ENCODE assay signal across 15 cellular contexts in the genomic region with DNA sequence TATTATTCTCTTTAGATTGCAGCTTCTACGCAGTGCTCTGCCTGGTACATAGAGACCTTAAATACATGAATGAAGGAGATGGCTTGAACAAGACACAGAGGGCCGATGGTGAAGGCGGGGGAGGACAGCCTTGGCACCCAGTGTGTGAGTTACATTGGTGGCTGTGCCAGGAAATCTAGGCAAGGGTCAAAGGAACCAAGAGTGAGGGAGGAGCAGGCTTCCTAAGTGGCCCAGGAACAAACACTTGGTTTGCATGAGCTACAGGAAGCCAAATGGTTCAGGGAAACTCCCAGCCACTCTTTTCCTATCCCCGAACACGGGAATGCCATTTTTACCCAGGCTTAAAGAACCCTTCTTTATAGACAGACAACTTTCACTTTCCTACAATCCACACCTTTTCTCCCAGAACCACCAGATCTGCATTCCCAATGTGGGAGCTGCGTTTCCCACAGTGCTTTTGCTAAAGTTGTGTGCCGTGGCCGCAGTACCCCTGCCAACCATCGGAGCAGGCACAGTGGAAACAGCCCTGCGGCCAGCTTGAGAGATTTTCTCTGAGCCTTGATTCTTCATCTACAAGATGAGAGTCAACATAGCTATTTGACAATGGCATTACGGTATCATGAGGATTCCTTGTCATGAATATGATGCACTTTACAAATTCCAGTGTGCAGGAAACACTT. TPM values are rescaled to one million over a fixed set of nuclear protein-coding genes. Genes with fewer than 3 reads are reported as not detected.
A peak's percentile ranks its signal among the peaks of the same experiment; 100 is the strongest.
DNase-seq lines count a peak whose midpoint lies in the region; ATAC-seq, FAIRE-seq and TF ChIP-seq lines count a peak whose summit lies in the region.
"Had no signal": no experiment of that assay in that cellular context is flagged by ENCODE, and none has a peak within 500 bp of the region (broad histone marks: within the 10 kb centered on the region; RNA-seq: fewer than 3 reads in every experiment).

No MANE protein-coding gene starts in this region.

- H3K4me3 ChIP-seq in GM12864 (ENCODE audit: low read depth, low read length) (no peak overlapping the region), Loucy (ENCODE audit: low read length, poor library complexity, severe bottlenecking) (no peak overlapping the region), epithelial cell of proximal tubule (ENCODE audit: low read depth, low read length) (no peak overlapping the region)
- H3K4me3 ChIP-seq: adrenal gland had no signal

- peaks cover 8% of the 10 kb centered on the region for H3K27me3 Mint-ChIP-seq in progenitor cell of endocrine pancreas

- no peaks in the 10 kb centered on the region for H3F3A ChIP-seq in Loucy (ENCODE audit: low read depth)

- H3K9ac ChIP-seq in Loucy (ENCODE audit: low read depth, low read length, poor library complexity, severe bottlenecking): no peak overlapping the region

- no peaks in the 10 kb centered on the region for H3K4me1 Mint-ChIP-seq in progenitor cell of endocrine pancreas (ENCODE audit: low read depth)
- H3K4me1 Mint-ChIP-seq: stimulated activated memory B cell treated with anti-CD40 and anti-IgM and Interleukin-4, amounts not matched to agents 10 μg/mL and 1 μg/mL and 100 μg/mL, for 72 hours had no signal

- no peaks in the 10 kb centered on the region for H3K27me3 ChIP-seq in Loucy (ENCODE audit: insufficient read depth, low read length, poor library complexity, severe bottlenecking)
- H3K27me3 ChIP-seq: adrenal gland had no signal

- H3K36me3 ChIP-seq in Loucy (ENCODE audit: insufficient read depth, low read length): no peaks in the 10 kb centered on the region
- H3K36me3 ChIP-seq: adrenal gland had no signal

- no peak overlapping the region for H3K4me2 ChIP-seq in Loucy (ENCODE audit: low read depth, low read length, poor library complexity, severe bottlenecking)

- no peak for DNase-seq in GM12864 (ENCODE audit: low read depth)
- no peak for DNase-seq in epithelial cell of proximal tubule (ENCODE audit: low read depth)
- no peak for DNase-seq in progenitor cell of endocrine pancreas (ENCODE audit: low spot score, unreplicated experiment)
- DNase-seq in SK-N-DZ (ENCODE audit: low spot score): no peak
- no peak for DNase-seq in H54 (ENCODE audit: insufficient read length, low spot score)
- no peak for DNase-seq in amygdala (lab: John Stamatoyannopoulos, UW)
- DNase-seq: DMS79 treated with DMSO at 0.1 percent for 48 hours, NCI-H2029 treated with DMSO at 0.1 percent for 48 hours, OCI-M1 had no signal

- H3K9me3 ChIP-seq in Loucy (ENCODE audit: insufficient read depth, low read depth, low read length): no peaks in the 10 kb centered on the region
- H3K9me3 ChIP-seq: adrenal gland had no signal

- no peaks in the 10 kb centered on the region for H3K9me3 Mint-ChIP-seq in progenitor cell of endocrine pancreas (ENCODE audit: low read depth)
- H3K9me3 Mint-ChIP-seq: stimulated activated memory B cell treated with anti-CD40 and anti-IgM and Interleukin-4, amounts not matched to agents 10 μg/mL and 1 μg/mL and 100 μg/mL, for 72 hours had no signal

- H4K20me1 ChIP-seq in Loucy (ENCODE audit: insufficient read depth, low read length, poor library complexity, severe bottlenecking): no peaks in the 10 kb centered on the region

- H3K79me2 ChIP-seq in Loucy (ENCODE audit: insufficient read depth, low read length): no peaks in the 10 kb centered on the region

- H3K4me1 ChIP-seq in Loucy (ENCODE audit: insufficient read depth, low read length, poor library complexity, severe bottlenecking): no peaks in the 10 kb centered on the region
- H3K4me1 ChIP-seq: adrenal gland had no signal

- H3K9me2 ChIP-seq in Loucy (replicated peaks; ENCODE audit: low read depth, low read length): no peaks in the 10 kb centered on the region

- peak; percentile 28 for TF ChIP-seq CTCF in GM12864 (IDR thresholded peaks at IDR 0.05; ENCODE audit: low read depth, low read length, missing control alignments)
- 0 out of 2 replicates have a peak, but pooled peaks have one; percentile 25 for TF ChIP-seq CTCF in Loucy (conservative IDR thresholded peaks at IDR 0.05; ENCODE audit: low read length)
- peak; percentile 39 for TF ChIP-seq CTCF in epithelial cell of proximal tubule (conservative IDR thresholded peaks at IDR 0.05; ENCODE audit: low read depth, low read length)
- peak; percentile 40 for TF ChIP-seq CTCF in progenitor cell of endocrine pancreas (IDR thresholded peaks at IDR 0.05; ENCODE audit: unreplicated experiment)

- no peak for ATAC-seq in HG02840 (IDR thresholded peaks at IDR 0.05; ENCODE audit: low FRiP score, unreplicated experiment)
- ATAC-seq: stimulated activated memory B cell treated with anti-CD40 and anti-IgM and Interleukin-4, amounts not matched to agents 10 μg/mL and 1 μg/mL and 100 μg/mL, for 72 hours had no signal

- H3K27ac Mint-ChIP-seq in progenitor cell of endocrine pancreas: no peak overlapping the region
- H3K27ac Mint-ChIP-seq: stimulated activated memory B cell treated with anti-CD40 and anti-IgM and Interleukin-4, amounts not matched to agents 10 μg/mL and 1 μg/mL and 100 μg/mL, for 72 hours had no signal

- H3K36me3 Mint-ChIP-seq in progenitor cell of endocrine pancreas (ENCODE audit: insufficient read depth): no peaks in the 10 kb centered on the region
- H3K36me3 Mint-ChIP-seq: stimulated activated memory B cell treated with anti-CD40 and anti-IgM and Interleukin-4, amounts not matched to agents 10 μg/mL and 1 μg/mL and 100 μg/mL, for 72 hours had no signal

- no peak overlapping the region for H2AFZ ChIP-seq in Loucy (ENCODE audit: low read length)

- no peak for TF ChIP-seq POLR2A in H54 (IDR thresholded peaks at IDR 0.05; ENCODE audit: low read depth, low read length)

- H3K4me3 Mint-ChIP-seq in progenitor cell of endocrine pancreas (ENCODE audit: low read depth): no peak overlapping the region
- H3K4me3 Mint-ChIP-seq: stimulated activated memory B cell treated with anti-CD40 and anti-IgM and Interleukin-4, amounts not matched to agents 10 μg/mL and 1 μg/mL and 100 μg/mL, for 72 hours had no signal

- FAIRE-seq in H54 (lab: Jason Lieb, UNC): no peak
- FAIRE-seq: endometrium had no signal

RNA-seq across cellular contexts. Expression of gene CLEC20A, which starts 3.5 kb away (rescaled TPM):
- total RNA-seq in epithelial cell of proximal tubule (not detected in 2 replicates), progenitor cell of endocrine pancreas (not detected in 2 replicates)
- polyA plus RNA-seq in SK-N-DZ (2014; cell fraction: cytosol; rRNA removed): not detected in 2 replicates
- polyA plus RNA-seq in SK-N-DZ (2014; cell fraction: nucleus; rRNA removed): not detected in 2 replicates
- total RNA-seq: adrenal gland; T-helper 2 cell treated with Interferon-gamma antibody and Interleukin-4, amounts not matched to agents 100 ng/mL and 5 ng/mL, for 36 hours had no signal
- polyA plus RNA-seq: adrenal gland had no signal

RNA-seq across cellular contexts. Expression of gene TEX35, which starts 12.7 kb away (rescaled TPM):
- total RNA-seq in epithelial cell of proximal tubule (not detected in 2 replicates), progenitor cell of endocrine pancreas (not detected in 2 replicates)
- not detected in 2 replicates for polyA plus RNA-seq in SK-N-DZ (2014; cell fraction: cytosol; rRNA removed)
- not detected in 2 replicates for polyA plus RNA-seq in SK-N-DZ (2014; cell fraction: nucleus; rRNA removed)
- total RNA-seq: adrenal gland; T-helper 2 cell treated with Interferon-gamma antibody and Interleukin-4, amounts not matched to agents 100 ng/mL and 5 ng/mL, for 36 hours had no signal
- polyA plus RNA-seq: adrenal gland had no signal
